ENCODE assay signal across 21 cellular contexts in the genomic region with DNA sequence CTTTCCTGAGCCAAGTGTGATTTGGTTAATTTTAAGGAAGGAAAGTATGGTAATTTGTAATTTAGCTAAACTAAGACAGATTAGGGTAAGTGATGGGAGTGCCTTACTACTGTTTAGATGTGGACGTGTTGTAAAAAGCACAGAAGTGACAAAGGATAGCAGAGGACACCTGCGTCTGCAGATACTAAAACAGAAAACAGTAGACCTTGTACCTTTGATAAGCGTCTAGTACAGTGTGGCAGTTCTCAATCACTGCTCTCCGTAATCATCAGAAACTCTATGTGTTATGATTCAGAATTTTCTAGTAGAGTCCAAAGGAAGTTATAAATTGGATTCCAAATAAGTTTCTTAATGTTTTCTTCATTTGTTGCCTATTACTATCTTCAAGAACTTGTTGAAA.
"Had no signal": no experiment of that assay in that cellular context is flagged by ENCODE, and none has a peak within 500 bp of the region (broad histone marks: within the 10 kb centered on the region; RNA-seq: fewer than 3 reads in every experiment).

No MANE protein-coding gene starts in this region.

- H3K4me1 ChIP-seq: SJCRH30 had no signal

- DNase-seq: Kasumi-1, MM.1S, MV-4-11, NCI-H1048, NCI-H1105, NCI-H1417, NCI-H1436 treated with DMSO at 0.1 percent for 48 hours, NCI-H1694, NCI-H187 treated with DMSO at 0.1 percent for 48 hours, NCI-H2029 treated with DMSO at 0.1 percent for 48 hours, NCI-H2107, NCI-H2227 treated with DMSO at 0.1 percent for 48 hours, NCI-H524, NCI-H526 treated with DMSO at 0.1 percent for 48 hours, NCI-H748 treated with DMSO at 0.1 percent for 48 hours, PC-3, SHP77 treated with DMSO at 0.1 percent for 48 hours, SJCRH30 had no signal

- ATAC-seq: K562, Panc1, PC-3, SK-N-SH treated with all-trans-retinoic acid at 6 μM for 48 hours had no signal

- H3K9me3 ChIP-seq: SJCRH30 had no signal

- H3K4me3 ChIP-seq: K562, SJCRH30 had no signal
